In genomic region chr6:44257007-44257752, GRCh38 we compare ENCODE assay signal across 1 cellular context.
TF ChIP-seq lines count a peak whose summit lies in the region.

Gene SLC35B2, minus strand, starts transcription at chr6:44257528. Its CDS starts 118 bp downstream, at chr6:44257410.

TF ChIP-seq in HepG2, 621 proteins besides CTCF, POLR2A, EP300 and RAD21 (continued from another document):
- TF ChIP-seq ZNF503 (CRISPR knock-in tag; IDR thresholded peaks at IDR 0.05) (peak; percentile 62; the same call in 1 of the 2 replicates), RFXANK (CRISPR knock-in tag; IDR thresholded peaks at IDR 0.05) (peak; percentile 76), ZNF790 (CRISPR knock-in tag; IDR thresholded peaks at IDR 0.05; ENCODE audit: borderline replicate concordance) (no peak; the same call in 1 of the 2 replicates), SOX13 (IDR thresholded peaks at IDR 0.05) (no peak; the same call in 1 of the 2 replicates), SOX13 (CRISPR knock-in tag; conservative IDR thresholded peaks at IDR 0.05 in 1 of 2, IDR thresholded peaks at IDR 0.05 in 1 of 2) (peak in 1 of 2 experiments; percentile 3; a peak in 2 of 4 replicates), EHMT2 (IDR thresholded peaks at IDR 0.05; ENCODE audit: borderline replicate concordance, low read depth, low read length) (no peak), ZNF780A (CRISPR knock-in tag; IDR thresholded peaks at IDR 0.05) (no peak), E2F2 (CRISPR knock-in tag; IDR thresholded peaks at IDR 0.05; ENCODE audit: borderline replicate concordance) (no peak; the same call in 1 of the 2 replicates), ZNF83 (CRISPR knock-in tag; IDR thresholded peaks at IDR 0.05; ENCODE audit: borderline replicate concordance) (no peak; the same call in 1 of the 2 replicates), TCF7L2 (IDR thresholded peaks at IDR 0.05; ENCODE audit: low read depth, low read length) (no peak), ZNF776 (CRISPR knock-in tag; IDR thresholded peaks at IDR 0.05) (peak; percentile 77; the same call in 1 of the 2 replicates), FOXM1 (CRISPR knock-in tag; IDR thresholded peaks at IDR 0.05) (no peak), HMG20B (CRISPR knock-in tag; conservative IDR thresholded peaks at IDR 0.05) (peak; percentile 25; the same call in 1 of the 2 replicates), FOXA3 (CRISPR knock-in tag; IDR thresholded peaks at IDR 0.05) (peak; percentile 43), ZFP1 (CRISPR knock-in tag; IDR thresholded peaks at IDR 0.05) (peak; percentile 38; the same call in 1 of the 2 replicates)
